1 cellular context compared by ENCODE assay signal in genomic region chr11:70272009-70272408, GRCh38.
TF ChIP-seq lines count a peak whose summit lies in the region.

No MANE protein-coding gene starts in this region.

TF ChIP-seq in HepG2, 621 proteins besides CTCF, POLR2A, EP300 and RAD21 (continued from another document):
- TF ChIP-seq ZNF18 (CRISPR knock-in tag; IDR thresholded peaks at IDR 0.05; ENCODE audit: insufficient replicate concordance) (no peak), NFIC (IDR thresholded peaks at IDR 0.05; ENCODE audit: low read length) (no peak), ZFP36L2 (CRISPR knock-in tag; IDR thresholded peaks at IDR 0.05) (no peak), HBP1 (CRISPR knock-in tag; IDR thresholded peaks at IDR 0.05; ENCODE audit: low read depth) (no peak), NR3C1 (CRISPR knock-in tag; IDR thresholded peaks at IDR 0.05) (no peak), KLF15 (CRISPR knock-in tag; IDR thresholded peaks at IDR 0.05; ENCODE audit: borderline replicate concordance) (no peak)
- TF ChIP-seq, protein P1, sequence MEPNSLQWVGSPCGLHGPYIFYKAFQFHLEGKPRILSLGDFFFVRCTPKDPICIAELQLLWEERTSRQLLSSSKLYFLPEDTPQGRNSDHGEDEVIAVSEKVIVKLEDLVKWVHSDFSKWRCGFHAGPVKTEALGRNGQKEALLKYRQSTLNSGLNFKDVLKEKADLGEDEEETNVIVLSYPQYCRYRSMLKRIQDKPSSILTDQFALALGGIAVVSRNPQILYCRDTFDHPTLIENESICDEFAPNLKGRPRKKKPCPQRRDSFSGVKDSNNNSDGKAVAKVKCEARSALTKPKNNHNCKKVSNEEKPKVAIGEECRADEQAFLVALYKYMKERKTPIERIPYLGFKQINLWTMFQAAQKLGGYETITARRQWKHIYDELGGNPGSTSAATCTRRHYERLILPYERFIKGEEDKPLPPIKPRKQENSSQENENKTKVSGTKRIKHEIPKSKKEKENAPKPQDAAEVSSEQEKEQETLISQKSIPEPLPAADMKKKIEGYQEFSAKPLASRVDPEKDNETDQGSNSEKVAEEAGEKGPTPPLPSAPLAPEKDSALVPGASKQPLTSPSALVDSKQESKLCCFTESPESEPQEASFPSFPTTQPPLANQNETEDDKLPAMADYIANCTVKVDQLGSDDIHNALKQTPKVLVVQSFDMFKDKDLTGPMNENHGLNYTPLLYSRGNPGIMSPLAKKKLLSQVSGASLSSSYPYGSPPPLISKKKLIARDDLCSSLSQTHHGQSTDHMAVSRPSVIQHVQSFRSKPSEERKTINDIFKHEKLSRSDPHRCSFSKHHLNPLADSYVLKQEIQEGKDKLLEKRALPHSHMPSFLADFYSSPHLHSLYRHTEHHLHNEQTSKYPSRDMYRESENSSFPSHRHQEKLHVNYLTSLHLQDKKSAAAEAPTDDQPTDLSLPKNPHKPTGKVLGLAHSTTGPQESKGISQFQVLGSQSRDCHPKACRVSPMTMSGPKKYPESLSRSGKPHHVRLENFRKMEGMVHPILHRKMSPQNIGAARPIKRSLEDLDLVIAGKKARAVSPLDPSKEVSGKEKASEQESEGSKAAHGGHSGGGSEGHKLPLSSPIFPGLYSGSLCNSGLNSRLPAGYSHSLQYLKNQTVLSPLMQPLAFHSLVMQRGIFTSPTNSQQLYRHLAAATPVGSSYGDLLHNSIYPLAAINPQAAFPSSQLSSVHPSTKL (CRISPR knock-in tag; IDR thresholded peaks at IDR 0.05): no peak
